In genomic region chr1:75991497-75992114, GRCh38 we compare ENCODE assay signal across 8 cellular contexts. TPM values are rescaled to one million over a fixed set of nuclear protein-coding genes. Genes with fewer than 3 reads are reported as not detected.
DNase-seq lines count a peak whose midpoint lies in the region; ATAC-seq and TF ChIP-seq lines count a peak whose summit lies in the region.

No MANE protein-coding gene starts in this region.

- H3K4me3 ChIP-seq in foreskin fibroblast (ENCODE audit: low read depth in 1 of 2, low read length in 2 of 2) (no peak overlapping the region), testis (no peak overlapping the region)

- no peak overlapping the region for H3K27ac Mint-ChIP-seq in activated T-helper 17 cell treated with anti-CD3 and anti-CD28 coated beads, Interleukin-2, amount 50 U/mL, for 72 hours

- H3K27ac ChIP-seq in testis, result no peak overlapping the region

- TF ChIP-seq POLR2A in testis (IDR thresholded peaks at IDR 0.05), result no peak

- TF ChIP-seq CTCF in foreskin fibroblast (IDR thresholded peaks at IDR 0.05; ENCODE audit: low read depth, low read length), result peak; percentile 69
- TF ChIP-seq CTCF in testis (IDR thresholded peaks at IDR 0.05), result peak; percentile 63 to 74 (median 63)

- no peaks in the 10 kb centered on the region for H3K4me1 Mint-ChIP-seq in activated T-helper 17 cell treated with anti-CD3 and anti-CD28 coated beads, Interleukin-2, amount 50 U/mL, for 72 hours

- H3K36me3 Mint-ChIP-seq in activated T-helper 17 cell treated with anti-CD3 and anti-CD28 coated beads, Interleukin-2, amount 50 U/mL, for 72 hours (ENCODE audit: low read depth), result no peaks in the 10 kb centered on the region

- H3K9me3 Mint-ChIP-seq in activated T-helper 17 cell treated with anti-CD3 and anti-CD28 coated beads, Interleukin-2, amount 50 U/mL, for 72 hours, result no peaks in the 10 kb centered on the region

- DNase-seq in Daoy (ENCODE audit: low read depth) (peak; percentile 91), Kasumi-1 (lab: John Stamatoyannopoulos, UW) (peak; percentile 63 to 68), RKO (ENCODE audit: low spot score) (peak; percentile 85), foreskin fibroblast (peak; percentile 63 to 92), occipital lobe (lab: John Stamatoyannopoulos, UW) (peak; percentile 81), testis (peak; percentile 95)

- peak; percentile 91 for ATAC-seq in GM21723 (IDR thresholded peaks at IDR 0.05; ENCODE audit: unreplicated experiment)
- ATAC-seq in activated T-helper 17 cell treated with anti-CD3 and anti-CD28 coated beads, Interleukin-2, amount 50 U/mL, for 72 hours (replicated peaks), result peak; percentile 43

- H3K36me3 ChIP-seq in testis (ENCODE audit: low read depth, missing control alignments), result no peaks in the 10 kb centered on the region

- H3K9me3 ChIP-seq in testis, result no peaks in the 10 kb centered on the region

- peaks cover 6% of the 10 kb centered on the region for H3K27me3 Mint-ChIP-seq in activated T-helper 17 cell treated with anti-CD3 and anti-CD28 coated beads, Interleukin-2, amount 50 U/mL, for 72 hours

- no peaks in the 10 kb centered on the region for H3K4me1 ChIP-seq in testis

- H3K27me3 ChIP-seq in testis, result no peaks in the 10 kb centered on the region

- intact Hi-C loops in testis (cut with DNase I; ENCODE audit: low total_unique reads), result no loop called here

- 23% methylated on average over 8 of the region's 8 CpGs for WGBS in testis, 2 donors

- H3K4me3 Mint-ChIP-seq in activated T-helper 17 cell treated with anti-CD3 and anti-CD28 coated beads, Interleukin-2, amount 50 U/mL, for 72 hours, result no peak overlapping the region

RNA-seq across cellular contexts. Expression of gene ASB17, which starts 59.4 kb away (rescaled TPM):
- not detected in 2 replicates for total RNA-seq in Daoy (2014; rRNA removed; shearing (Covaris generic))
- not detected for total RNA-seq in activated T-helper 17 cell treated with anti-CD3 and anti-CD28 coated beads, Interleukin-2, amount 50 U/mL, for 72 hours
- total RNA-seq in occipital lobe (not detected), testis (10 to 100 TPM; 16.7 to 18.7 TPM)
- 78.7 TPM for polyA plus RNA-seq in testis (ENCODE audit: insufficient read depth, low read depth, low replicate concordance)

Comparison
In these comparisons a context has a peak if more than half of its experiments do, and no peak if none do; other contexts are left out.
1. RNA of gene ASB17, which starts 59.4 kb away (total RNA-seq): 16.7 to 18.7 TPM in testis; not detected in Daoy, not detected in activated T-helper 17 cell treated with anti-CD3 and anti-CD28 coated beads, Interleukin-2, amount 50 U/mL, for 72 hours and not detected in occipital lobe (single experiment); every median in the first group is over 10 times any median in the second.
2. Peak in every context shown above with its lines, with median percentiles within 50 percentile points of each other: DNase-seq.